In genomic region chr2:27409321-27410073, GRCh38 we compare ENCODE assay signal across 8 cellular contexts. TPM values are rescaled to one million over a fixed set of nuclear protein-coding genes. Genes with fewer than 3 reads are reported as not detected.
DNase-seq lines count a peak whose midpoint lies in the region; TF ChIP-seq lines count a peak whose summit lies in the region.

Gene PPM1G, minus strand, starts transcription at chr2:27409591. Its CDS starts 169 bp downstream, at chr2:27409422.

- H3K4me1 ChIP-seq in ES-I3 (ENCODE audit: insufficient read depth, low read length) (no peaks in the 10 kb centered on the region), H9 (ENCODE audit: insufficient read depth, low read length) (no peaks in the 10 kb centered on the region)

- H3K27me3 ChIP-seq in H9 (ENCODE audit: insufficient read depth, low read length) (no peaks in the 10 kb centered on the region), MG63 (no peaks in the 10 kb centered on the region)

- H3K4ac ChIP-seq in H9 (ENCODE audit: low read depth, low read length): peak within 1 kb of the TSS; percentile 3; the same call in 1 of the 2 replicates

- TF ChIP-seq CTCF in H9 (conservative IDR thresholded peaks at IDR 0.05) (no peak), fibroblast of pulmonary artery (IDR thresholded peaks at IDR 0.05; ENCODE audit: low read length, missing control alignments) (no peak), nephron (IDR thresholded peaks at IDR 0.05; ENCODE audit: unreplicated experiment in 3 of 3) (no peak)

- H3K23ac ChIP-seq in H9 (ENCODE audit: insufficient read length, low read depth, low read length): no peak within 1 kb of the TSS

- H2BK15ac ChIP-seq in H9 (ENCODE audit: low read depth, low read length): no peak within 1 kb of the TSS

- H3K4me1 Mint-ChIP-seq in H9: peaks cover 18 to 20% of the 10 kb centered on the region in 2 experiments
- peaks cover 23% of the 10 kb centered on the region for H3K4me1 Mint-ChIP-seq in nephron
- H3K4me1 Mint-ChIP-seq in stimulated activated naive CD8-positive, alpha-beta T cell treated with anti-CD3 and anti-CD28 coated beads, Interleukin-15, Interleukin-2, amounts not matched to agents 100 ng/mL and 50 ng/mL, for 24 hours (ENCODE audit: low read depth): peaks cover 33% of the 10 kb centered on the region

- peak; percentile 97 for DNase-seq in H9
- DNase-seq in MG63: peak; percentile 93
- peak; percentile 88 to 93 for DNase-seq in SHP77 (lab: John Stamatoyannopoulos, UW)
- DNase-seq in activated effector memory CD4-positive, alpha-beta T cell treated with Interleukin-2 at 50 U/mL for 16 hours: peak; percentile 96
- DNase-seq in fibroblast of pulmonary artery (ENCODE audit: low read depth): peak; percentile 92

- H4K20me1 ChIP-seq in H9 (ENCODE audit: control insufficient read depth, insufficient read depth, insufficient read length): no peaks in the 10 kb centered on the region

- H3K56ac ChIP-seq in H9 (ENCODE audit: insufficient read length, low read depth, low read length): no peak within 1 kb of the TSS

- H3K4me3 Mint-ChIP-seq in H9 (peak within 1 kb of the TSS; percentile 89 to 93), nephron (peak within 1 kb of the TSS; percentile 88 to 97 (median 94))
- H3K4me3 Mint-ChIP-seq in stimulated activated naive CD8-positive, alpha-beta T cell treated with anti-CD3 and anti-CD28 coated beads, Interleukin-15, Interleukin-2, amounts not matched to agents 100 ng/mL and 50 ng/mL, for 24 hours: peak within 1 kb of the TSS; percentile 94

- H3K9ac ChIP-seq in ES-I3 (ENCODE audit: low read depth, low read length): peak within 1 kb of the TSS; percentile 97
- H3K9ac ChIP-seq in H9 (ENCODE audit: extremely low read depth, insufficient read length, low read length): peak within 1 kb of the TSS; percentile 86

- H3T11ph ChIP-seq in H9 (ENCODE audit: low read length): no peak within 1 kb of the TSS

- H3K14ac ChIP-seq in H9 (ENCODE audit: insufficient read depth, low read length): peak within 1 kb of the TSS; percentile 62

- peaks cover 3% of the 10 kb centered on the region for H3K79me1 ChIP-seq in H9 (ENCODE audit: insufficient read depth, low read depth, low read length, poor library complexity, severe bottlenecking)

- no peak within 1 kb of the TSS for H2BK20ac ChIP-seq in H9 (ENCODE audit: low read depth, low read length, poor library complexity, severe bottlenecking)

- no peak within 1 kb of the TSS for H4K8ac ChIP-seq in H9 (replicated peaks; ENCODE audit: insufficient read length, low read depth, low read length)

- peak within 1 kb of the TSS; percentile 19 for H4K5ac ChIP-seq in H9 (ENCODE audit: insufficient read length, low read depth, low read length)

- peak within 1 kb of the TSS; percentile 16 for H2BK120ac ChIP-seq in H9 (ENCODE audit: low read depth, low read length, poor library complexity, severe bottlenecking)

- H3K23me2 ChIP-seq in H9 (ENCODE audit: insufficient read length, low read depth, low read length, poor library complexity, severe bottlenecking): peaks cover 9% of the 10 kb centered on the region

- H3K9me3 ChIP-seq in ES-I3 (ENCODE audit: control insufficient read depth, insufficient read depth, low read length) (no peaks in the 10 kb centered on the region), H9 (ENCODE audit: control insufficient read depth, low read depth, low read length) (no peaks in the 10 kb centered on the region), MG63 (no peaks in the 10 kb centered on the region)

- H3K27ac Mint-ChIP-seq in H9 (peak within 1 kb of the TSS; percentile 87 to 94 (median 89)), nephron (peak within 1 kb of the TSS; percentile 92 to 97 (median 96))
- peak within 1 kb of the TSS; percentile 84 for H3K27ac Mint-ChIP-seq in stimulated activated naive CD8-positive, alpha-beta T cell treated with anti-CD3 and anti-CD28 coated beads, Interleukin-15, Interleukin-2, amounts not matched to agents 100 ng/mL and 50 ng/mL, for 24 hours

- peaks cover 30% of the 10 kb centered on the region; the same call in 1 of the 2 replicates for H3K79me2 ChIP-seq in H9 (ENCODE audit: insufficient read depth, low read length)

- H2BK5ac ChIP-seq in H9 (ENCODE audit: insufficient read length, low read length): no peak within 1 kb of the TSS

- H3K36me3 ChIP-seq in ES-I3 (ENCODE audit: insufficient read depth, low read length) (peaks cover 2% of the 10 kb centered on the region; the same call in 1 of the 2 replicates), MG63 (peaks cover 28% of the 10 kb centered on the region)

- H4K91ac ChIP-seq in H9 (ENCODE audit: insufficient read length, low read depth, low read length): no peak within 1 kb of the TSS

- H3K27me3 Mint-ChIP-seq in H9 (ENCODE audit: low read depth): no peaks in the 10 kb centered on the region; the same call in 1 of the 2 replicates
- H3K27me3 Mint-ChIP-seq in nephron (ENCODE audit: low read depth): no peaks in the 10 kb centered on the region
- H3K27me3 Mint-ChIP-seq in stimulated activated naive CD8-positive, alpha-beta T cell treated with anti-CD3 and anti-CD28 coated beads, Interleukin-15, Interleukin-2, amounts not matched to agents 100 ng/mL and 50 ng/mL, for 24 hours: peaks cover 8% of the 10 kb centered on the region

- H2AK5ac ChIP-seq in H9 (ENCODE audit: insufficient read length, low read length): no peak within 1 kb of the TSS

- peak within 1 kb of the TSS; percentile 76 for H3K18ac ChIP-seq in H9 (ENCODE audit: insufficient read length, low read depth, low read length)

- H3K27ac ChIP-seq in H9 (ENCODE audit: insufficient read length, low read depth, low read length): peak within 1 kb of the TSS; percentile 17

- H3K9me3 Mint-ChIP-seq in H9 (peaks cover 4 to 11% of the 10 kb centered on the region in 2 experiments; a peak in 2 of 5 replicates), nephron (no peaks in the 10 kb centered on the region)
- H3K9me3 Mint-ChIP-seq in stimulated activated naive CD8-positive, alpha-beta T cell treated with anti-CD3 and anti-CD28 coated beads, Interleukin-15, Interleukin-2, amounts not matched to agents 100 ng/mL and 50 ng/mL, for 24 hours: peaks cover 3% of the 10 kb centered on the region

- H3K36me3 Mint-ChIP-seq in H9 (ENCODE audit: insufficient read depth in 1 of 3, low read depth in 3 of 3) (peaks cover 4 to 25% (median 17%) of the 10 kb centered on the region in 3 experiments; a peak in 6 of 7 replicates), nephron (ENCODE audit: low read depth) (peaks cover 8% of the 10 kb centered on the region)
- H3K36me3 Mint-ChIP-seq in stimulated activated naive CD8-positive, alpha-beta T cell treated with anti-CD3 and anti-CD28 coated beads, Interleukin-15, Interleukin-2, amounts not matched to agents 100 ng/mL and 50 ng/mL, for 24 hours (ENCODE audit: low read depth): peaks cover 26% of the 10 kb centered on the region

- H3K4me3 ChIP-seq in MG63 (peak within 1 kb of the TSS; percentile 75), fibroblast of pulmonary artery (replicated peaks; ENCODE audit: low read depth, low read length) (peak within 1 kb of the TSS; percentile 92)

- no peak within 1 kb of the TSS for H2AFZ ChIP-seq in H9 (ENCODE audit: low read length)

- no peak within 1 kb of the TSS for H2BK12ac ChIP-seq in H9 (ENCODE audit: insufficient read length, low read depth, low read length)

- peak within 1 kb of the TSS; percentile 83 for H3K4me2 ChIP-seq in H9 (ENCODE audit: insufficient read depth, insufficient read length, low read length)

- no CpG with 5 or more reads among the region's 82 CpGs for WGBS in H9 (ENCODE audit: extremely low coverage, insufficient read length, low lambda C conversion rate)

RNA-seq across cellular contexts. Expression of gene PPM1G, which starts in this region (rescaled TPM):
- total RNA-seq in H9 (2021): 146 and 150 TPM in 2 replicates
- 139 and 145 TPM in 2 replicates for total RNA-seq in MG63 (2014; rRNA removed; shearing (Covaris generic); ENCODE audit: low replicate concordance)

Comparison
In these comparisons a context has a peak if more than half of its experiments do, and no peak if none do; other contexts are left out.
1. Peak in every context shown above with its lines: DNase-seq, H3K4me3 ChIP-seq and H3K27ac ChIP-seq.